ENCODE assay signal across 31 cellular contexts in the genomic region with DNA sequence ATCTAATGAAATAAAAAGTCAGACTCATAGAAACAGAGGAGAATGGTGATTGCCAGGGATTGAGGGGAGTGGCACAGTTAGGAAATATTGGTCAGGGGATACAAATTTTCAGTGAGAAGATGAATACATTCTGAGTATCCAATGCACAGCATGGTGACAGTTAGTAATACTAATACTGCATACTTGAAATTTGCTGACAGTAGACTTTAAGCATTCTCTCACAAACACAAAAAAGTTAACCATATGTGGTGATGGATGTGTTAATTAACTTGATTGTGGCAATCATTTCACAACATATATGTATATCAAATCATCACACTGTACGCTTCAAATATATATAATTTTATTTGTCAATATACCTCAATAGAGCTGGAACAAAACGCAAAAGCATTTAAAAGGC. TPM values are rescaled to one million over a fixed set of nuclear protein-coding genes. Genes with fewer than 3 reads are reported as not detected.
"Had no signal": no experiment of that assay in that cellular context is flagged by ENCODE, and none has a peak within 500 bp of the region (broad histone marks: within the 10 kb centered on the region; RNA-seq: fewer than 3 reads in every experiment).

No MANE protein-coding gene starts in this region.

- ATAC-seq: effector memory CD8-positive, alpha-beta T cell; esophagus mucosa; gastrocnemius medialis; left cardiac atrium; left lung; left ventricle myocardium superior; lower lobe of right lung; mucosa of descending colon had no signal

- H3K27ac ChIP-seq: colonic mucosa, epithelial cell of prostate, esophagus squamous epithelium, gastrocnemius medialis, heart right ventricle, left lung, lower lobe of right lung had no signal

- DNase-seq: colonic mucosa; cortex of kidney; effector CD8-positive, alpha-beta T cell; effector memory CD8-positive, alpha-beta T cell; endodermal cell; erythroblast; esophagus squamous epithelium; foreskin fibroblast; foreskin melanocyte; gastrocnemius medialis; glutamatergic neuron; head of caudate nucleus; heart right ventricle; hippocampal formation; left cardiac atrium; left lung; left ventricle myocardium superior; lower lobe of right lung; mesenchymal stem cell; mucosa of descending colon had no signal

- H3K9me3 ChIP-seq: colonic mucosa, esophagus squamous epithelium, gastrocnemius medialis, heart right ventricle, left lung, lower lobe of right lung, mucosa of descending colon had no signal

- H3K4me3 Mint-ChIP-seq: dendritic cell treated with granulocyte-macrophage colony-stimulating factor and Interleukin-4, amounts not matched to agents 40 ng/mL and 50 ng/mL, for 4 days; effector memory CD8-positive, alpha-beta T cell; endodermal cell; mesothelial cell of epicardium had no signal

- H3K27me3 ChIP-seq: colonic mucosa, esophagus squamous epithelium, gastrocnemius medialis, left lung had no signal

- H3K27ac Mint-ChIP-seq: dendritic cell treated with granulocyte-macrophage colony-stimulating factor and Interleukin-4, amounts not matched to agents 40 ng/mL and 50 ng/mL, for 4 days; effector memory CD8-positive, alpha-beta T cell; endodermal cell; mesothelial cell of epicardium had no signal

- H3K36me3 Mint-ChIP-seq: mesothelial cell of epicardium had no signal

- H3K4me3 ChIP-seq: colonic mucosa, esophagus squamous epithelium, gastrocnemius medialis, heart right ventricle, left lung, lower lobe of right lung, mucosa of descending colon had no signal

- H3K36me3 ChIP-seq: colonic mucosa, esophagus squamous epithelium, gastrocnemius medialis, heart right ventricle, left lung, lower lobe of right lung had no signal

- H3K9me3 Mint-ChIP-seq: dendritic cell treated with granulocyte-macrophage colony-stimulating factor and Interleukin-4, amounts not matched to agents 40 ng/mL and 50 ng/mL, for 4 days; effector memory CD8-positive, alpha-beta T cell; endodermal cell; mesothelial cell of epicardium had no signal

- FAIRE-seq: endometrium, islet of Langerhans, keratinocyte had no signal

- H3K4me1 Mint-ChIP-seq: endodermal cell had no signal

- H3K4me1 ChIP-seq: colonic mucosa, esophagus squamous epithelium, gastrocnemius medialis, left lung, lower lobe of right lung had no signal

RNA-seq across cellular contexts. Expression of a gene that starts 9.2 kb away (rescaled TPM):
- total RNA-seq: colonic mucosa, dermis microvascular lymphatic vessel endothelial cell, glomerular endothelial cell, kidney epithelial cell, lung microvascular endothelial cell had no signal
- polyA plus RNA-seq: keratinocyte had no signal
